Comparison of ENCODE assay signal across 8 cellular contexts in the genomic region with DNA sequence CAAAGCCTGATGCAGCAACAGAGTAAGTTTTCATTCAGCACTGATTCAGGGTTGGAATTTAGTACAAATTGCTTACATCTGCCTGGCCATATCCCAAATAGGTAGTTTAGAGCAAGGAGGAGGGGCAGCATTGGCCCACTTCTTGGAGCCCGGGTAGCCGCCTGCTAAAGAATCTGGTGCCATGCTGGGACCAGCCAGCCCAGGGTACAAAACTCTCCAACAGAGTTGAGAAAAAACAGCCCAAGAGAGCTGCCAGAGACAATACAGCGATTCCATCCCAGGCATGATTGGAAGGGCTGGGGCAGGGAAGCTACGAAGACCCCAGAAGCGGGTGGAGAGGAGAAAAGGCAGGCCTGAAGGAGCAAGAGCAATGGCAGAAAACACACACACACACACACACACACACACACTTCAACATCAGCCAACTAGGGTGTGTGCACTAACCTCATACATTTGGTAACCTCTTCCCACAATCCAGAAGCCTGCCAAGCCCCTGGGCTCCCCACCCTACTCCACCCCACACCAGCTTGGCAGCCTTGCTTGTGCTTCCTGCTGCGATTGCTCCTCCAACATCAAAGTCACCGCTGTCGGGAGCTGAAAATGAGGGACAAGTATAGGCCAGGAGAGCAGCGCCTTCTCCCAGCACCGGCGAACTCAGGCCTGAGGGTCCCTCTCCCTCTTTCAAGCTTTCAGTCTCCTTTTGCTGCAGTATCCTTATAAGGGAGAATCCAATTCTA. TPM values are rescaled to one million over a fixed set of nuclear protein-coding genes. Genes with fewer than 3 reads are reported as not detected.
A peak's percentile ranks its signal among the peaks of the same experiment; 100 is the strongest.
DNase-seq lines count a peak whose midpoint lies in the region; ATAC-seq, FAIRE-seq and TF ChIP-seq lines count a peak whose summit lies in the region.

No MANE protein-coding gene starts in this region.

- FAIRE-seq in frontal cortex (lab: Jason Lieb, UNC): no peak

- H3K9me2 ChIP-seq in PC-9 (ENCODE audit: insufficient read depth): no peaks in the 10 kb centered on the region

- H3K79me2 ChIP-seq in PC-9 (ENCODE audit: low read depth): peaks cover 61% of the 10 kb centered on the region

- peak overlapping the region; percentile 92 for H3K27ac ChIP-seq in PC-9
- H3K27ac ChIP-seq in left lung: peak overlapping the region; percentile 86 to 93
- H3K27ac ChIP-seq in substantia nigra (ENCODE audit: low read depth, low read length, poor library complexity, severe bottlenecking): peak overlapping the region; percentile 97

- peaks cover 20% of the 10 kb centered on the region; the same call in 1 of the 2 replicates for H3K36me3 ChIP-seq in PC-9 (ENCODE audit: low read depth)
- H3K36me3 ChIP-seq in left lung: no peaks in the 10 kb centered on the region

- POLR2A ChIA-PET in PC-9 (lab: Charles Lee; ENCODE audit: unreplicated experiment): interaction anchor here (0.5 to 2.6 kb wide), 8 partner anchors 10 to 622 kb away, joined by 3 to 25 read pairs (median 6); a partner anchor contains a TSS

- peaks cover 6% of the 10 kb centered on the region; the same call in 1 of the 2 replicates for H4K20me1 ChIP-seq in PC-9 (ENCODE audit: insufficient read depth)

- no peak for TF ChIP-seq CTCF in PC-9 (conservative IDR thresholded peaks at IDR 0.05)
- TF ChIP-seq CTCF in choroid plexus epithelial cell (conservative IDR thresholded peaks at IDR 0.05; ENCODE audit: low read depth, low read length): no peak
- TF ChIP-seq CTCF in left lung (IDR thresholded peaks at IDR 0.05): no peak

- CTCF ChIA-PET in PC-9 (lab: Charles Lee): interaction anchor here (0.6 to 3.6 kb wide), 5 partner anchors 43 to 314 kb away, joined by 3 to 27 read pairs (median 5); no protein-coding TSS in a partner anchor

- peak overlapping the region; percentile 84 for H2AFZ ChIP-seq in PC-9

- intact Hi-C loops in PC-9 (cut with micrococcal nuclease; ENCODE audit: unreplicated experiment) (loop anchor here (10.0 kb wide), 1 partner anchor 419 kb away; a partner anchor contains a TSS), left lung (cut with DNase I) (no loop called here)

- no peaks in the 10 kb centered on the region for H3K27me3 Mint-ChIP-seq in stimulated activated naive CD8-positive, alpha-beta T cell treated with anti-CD3 and anti-CD28 coated beads, Interleukin-15, Interleukin-2, amounts not matched to agents 100 ng/mL and 50 ng/mL, for 24 hours

- H3K27ac Mint-ChIP-seq in stimulated activated naive CD8-positive, alpha-beta T cell treated with anti-CD3 and anti-CD28 coated beads, Interleukin-15, Interleukin-2, amounts not matched to agents 100 ng/mL and 50 ng/mL, for 24 hours: peak overlapping the region; percentile 81

- DNase-seq in stimulated activated naive CD8-positive, alpha-beta T cell treated with anti-CD3 and anti-CD28 coated beads, Interleukin-15, Interleukin-2, amounts not matched to agents 100 U/mL and 50 U/mL, for 24 hours: no peak
- DNase-seq in PC-9: peak; percentile 78 to 90
- peak; percentile 60 for DNase-seq in choroid plexus epithelial cell (ENCODE audit: low read depth)
- DNase-seq in left lung: peak; percentile 78 to 84
- peak in 13 of 49 donors; percentile 21 to 75 (median 40) for DNase-seq in substantia nigra (lab: John Stamatoyannopoulos, UW)
- no peak for DNase-seq in frontal cortex (ENCODE audit: low spot score in 2 of 2)
- no peak for DNase-seq in NCI-H774 (lab: John Stamatoyannopoulos, UW)

- H3K9me3 Mint-ChIP-seq in stimulated activated naive CD8-positive, alpha-beta T cell treated with anti-CD3 and anti-CD28 coated beads, Interleukin-15, Interleukin-2, amounts not matched to agents 100 ng/mL and 50 ng/mL, for 24 hours: no peaks in the 10 kb centered on the region

- H3F3A ChIP-seq in PC-9 (ENCODE audit: insufficient read depth, low read depth): peaks cover 33% of the 10 kb centered on the region

- H3K4me1 Mint-ChIP-seq in stimulated activated naive CD8-positive, alpha-beta T cell treated with anti-CD3 and anti-CD28 coated beads, Interleukin-15, Interleukin-2, amounts not matched to agents 100 ng/mL and 50 ng/mL, for 24 hours (ENCODE audit: low read depth): peaks cover 60% of the 10 kb centered on the region

- peak overlapping the region; percentile 96 for H3K4me2 ChIP-seq in PC-9

- no peak for ATAC-seq in stimulated activated naive CD8-positive, alpha-beta T cell treated with anti-CD3 and anti-CD28 coated beads, Interleukin-15, Interleukin-2, amounts not matched to agents 100 U/mL and 50 U/mL, for 24 hours
- ATAC-seq in left lung: peak; percentile 65

- peaks cover 5% of the 10 kb centered on the region for H3K36me3 Mint-ChIP-seq in stimulated activated naive CD8-positive, alpha-beta T cell treated with anti-CD3 and anti-CD28 coated beads, Interleukin-15, Interleukin-2, amounts not matched to agents 100 ng/mL and 50 ng/mL, for 24 hours (ENCODE audit: low read depth)

- peak overlapping the region; percentile 90 for H3K4me3 Mint-ChIP-seq in stimulated activated naive CD8-positive, alpha-beta T cell treated with anti-CD3 and anti-CD28 coated beads, Interleukin-15, Interleukin-2, amounts not matched to agents 100 ng/mL and 50 ng/mL, for 24 hours

- TSS peak; percentile 29 for BruUV-seq in PC-9 (replicated peaks; lab: Mats Ljungman, UMichigan)

- H3K27me3 ChIP-seq in PC-9 (ENCODE audit: insufficient read depth, low read depth) (no peaks in the 10 kb centered on the region), left lung (peaks cover 0 to 23% of the 10 kb centered on the region in 2 donors)

- H3K9me3 ChIP-seq in PC-9 (ENCODE audit: insufficient read depth, low read depth) (no peaks in the 10 kb centered on the region), left lung (no peaks in the 10 kb centered on the region)

- H3K4me3 ChIP-seq in PC-9 (peak overlapping the region; percentile 94), choroid plexus epithelial cell (ENCODE audit: low read depth, low read length) (peak overlapping the region; percentile 60), left lung (peak overlapping the region; percentile 68 to 77)

- H3K4me1 ChIP-seq in PC-9 (replicated peaks; ENCODE audit: insufficient read depth) (peaks cover 40% of the 10 kb centered on the region), left lung (peaks cover 14 to 35% of the 10 kb centered on the region in 2 donors)

RNA-seq across cellular contexts. Expression of a gene that starts 1.3 kb away (rescaled TPM):
- 51.6 and 52.4 TPM in 2 replicates for total RNA-seq in PC-9 (2021)
- total RNA-seq in left lung: 10 to 100 TPM; 26.5 to 42.6 TPM
- total RNA-seq in frontal cortex: 24.5 TPM

RNA-seq across cellular contexts. Expression of a gene that starts 22.9 kb away (rescaled TPM):
- total RNA-seq in PC-9 (2021) (69.2 and 82.6 TPM in 2 replicates), left lung (10 to 100 TPM; 46.7 to 82.1 TPM), frontal cortex (46.9 TPM)

Comparison
In these comparisons a context has a peak if more than half of its experiments do, and no peak if none do; other contexts are left out.
1. DNase-seq: peak in PC-9 (2 of 2), choroid plexus epithelial cell (single experiment) and left lung (2 of 2); none in stimulated activated naive CD8-positive, alpha-beta T cell treated with anti-CD3 and anti-CD28 coated beads, Interleukin-15, Interleukin-2, amounts not matched to agents 100 U/mL and 50 U/mL, for 24 hours (single experiment), frontal cortex (0 of 2) and NCI-H774 (single experiment).
2. Peak in every context shown above with its lines, with median percentiles within 50 percentile points of each other: H3K27ac ChIP-seq and H3K4me3 ChIP-seq.